Comparison of ENCODE assay signal across 12 cellular contexts in genomic region chr5:14417232-14417730, GRCh38.
DNase-seq lines count a peak whose midpoint lies in the region; ATAC-seq and TF ChIP-seq lines count a peak whose summit lies in the region.
"Had no signal": no experiment of that assay in that cellular context is flagged by ENCODE, and none has a peak within 500 bp of the region (broad histone marks: within the 10 kb centered on the region; RNA-seq: fewer than 3 reads in every experiment).

No MANE protein-coding gene starts in this region.

- H3K4me2 ChIP-seq in PC-9 = no peak overlapping the region

- CTCF ChIA-PET in PC-9 (lab: Charles Lee) = no interaction called here

- H3K36me3 ChIP-seq in mesodermal cell (ENCODE audit: control insufficient read depth, insufficient read depth, low read length) (peaks cover 81% of the 10 kb centered on the region), upper lobe of right lung (peaks cover 92% of the 10 kb centered on the region), PC-9 (ENCODE audit: low read depth) (peaks cover 17% of the 10 kb centered on the region; the same call in 1 of the 2 replicates)

- no peaks in the 10 kb centered on the region for H3K9me2 ChIP-seq in PC-9 (ENCODE audit: insufficient read depth)

- 0 out of 2 replicates have a peak, but pooled peaks cover 2% of the 10 kb centered on the region for H3F3A ChIP-seq in PC-9 (ENCODE audit: insufficient read depth, low read depth)

- POLR2A ChIA-PET in PC-9 (lab: Charles Lee; ENCODE audit: unreplicated experiment) = no interaction called here

- H3K79me2 ChIP-seq in PC-9 (ENCODE audit: low read depth) = no peaks in the 10 kb centered on the region

- no peaks in the 10 kb centered on the region for H3K9me3 Mint-ChIP-seq in chondrocyte (ENCODE audit: low read depth)
- H3K9me3 Mint-ChIP-seq: dendritic cell treated with granulocyte-macrophage colony-stimulating factor and Interleukin-4, amounts not matched to agents 40 ng/mL and 50 ng/mL, for 4 days had no signal

- H3K9me3 ChIP-seq in mesodermal cell (ENCODE audit: control insufficient read depth, low read length) (no peaks in the 10 kb centered on the region), upper lobe of right lung (no peaks in the 10 kb centered on the region), PC-9 (ENCODE audit: insufficient read depth, low read depth) (no peaks in the 10 kb centered on the region)
- H3K9me3 ChIP-seq: lower lobe of right lung had no signal

- H3K4me3 ChIP-seq in mesodermal cell (ENCODE audit: extremely low read depth, insufficient read depth, low read length, poor library complexity, severe bottlenecking) = no peak overlapping the region
- H3K4me3 ChIP-seq in upper lobe of right lung = no peak overlapping the region
- H3K4me3 ChIP-seq in PC-9 = no peak overlapping the region
- H3K4me3 ChIP-seq: lower lobe of right lung had no signal

- peak overlapping the region; percentile 41 for H3K4me3 Mint-ChIP-seq in chondrocyte (ENCODE audit: unreplicated experiment)
- H3K4me3 Mint-ChIP-seq: dendritic cell treated with granulocyte-macrophage colony-stimulating factor and Interleukin-4, amounts not matched to agents 40 ng/mL and 50 ng/mL, for 4 days had no signal

- no peaks in the 10 kb centered on the region for H3K27me3 ChIP-seq in upper lobe of right lung
- H3K27me3 ChIP-seq in PC-9 (ENCODE audit: insufficient read depth, low read depth) = no peaks in the 10 kb centered on the region

- no peaks in the 10 kb centered on the region; the same call in 1 of the 2 replicates for H4K20me1 ChIP-seq in PC-9 (ENCODE audit: insufficient read depth)

- H3K27ac Mint-ChIP-seq in chondrocyte (ENCODE audit: unreplicated experiment) = peak overlapping the region; percentile 89
- H3K27ac Mint-ChIP-seq: dendritic cell treated with granulocyte-macrophage colony-stimulating factor and Interleukin-4, amounts not matched to agents 40 ng/mL and 50 ng/mL, for 4 days had no signal

- DNase-seq in A172 (ENCODE audit: low spot score) (peak; percentile 81), chondrocyte (ENCODE audit: low spot score) (no peak), upper lobe of right lung (no peak), PC-9 (no peak), GF-D8 (lab: John Stamatoyannopoulos, UW) (no peak)
- DNase-seq: lower lobe of right lung, NCI-H2107 had no signal

- BruUV-seq in PC-9 (replicated peaks; lab: Mats Ljungman, UMichigan) = no TSS peak

- peaks cover 22% of the 10 kb centered on the region for H3K36me3 Mint-ChIP-seq in chondrocyte (ENCODE audit: low read depth)

- ATAC-seq in HG02870 (IDR thresholded peaks at IDR 0.05; ENCODE audit: unreplicated experiment) (peak; percentile 28), upper lobe of right lung (no peak), GM19035 (IDR thresholded peaks at IDR 0.05; ENCODE audit: unreplicated experiment) (no peak)

- TF ChIP-seq CTCF in chondrocyte (IDR thresholded peaks at IDR 0.05) = peak; percentile 51
- no peak for TF ChIP-seq CTCF in upper lobe of right lung (IDR thresholded peaks at IDR 0.05)
- TF ChIP-seq CTCF in PC-9 (conservative IDR thresholded peaks at IDR 0.05) = no peak

- H3K4me1 Mint-ChIP-seq in chondrocyte (ENCODE audit: low read depth) = peaks cover 65% of the 10 kb centered on the region

- peaks cover 51% of the 10 kb centered on the region for H3K4me1 ChIP-seq in mesodermal cell (ENCODE audit: control insufficient read depth, insufficient read depth, low read length, poor library complexity, severe bottlenecking)
- H3K4me1 ChIP-seq in upper lobe of right lung = no peaks in the 10 kb centered on the region
- H3K4me1 ChIP-seq in PC-9 (replicated peaks; ENCODE audit: insufficient read depth) = no peaks in the 10 kb centered on the region
- H3K4me1 ChIP-seq: lower lobe of right lung had no signal

- H3K27ac ChIP-seq in mesodermal cell (ENCODE audit: low read depth, low read length, severe bottlenecking) (peak overlapping the region; percentile 79), upper lobe of right lung (no peak overlapping the region), PC-9 (no peak overlapping the region)
- H3K27ac ChIP-seq: lower lobe of right lung, VCaP had no signal

- intact Hi-C loops in upper lobe of right lung (cut with DNase I) = no loop called here
- intact Hi-C loops in PC-9 (cut with micrococcal nuclease; ENCODE audit: unreplicated experiment) = no loop called here

- H3K27me3 Mint-ChIP-seq in chondrocyte (ENCODE audit: low read depth) = no peaks in the 10 kb centered on the region
- H3K27me3 Mint-ChIP-seq: dendritic cell treated with granulocyte-macrophage colony-stimulating factor and Interleukin-4, amounts not matched to agents 40 ng/mL and 50 ng/mL, for 4 days had no signal

- WGBS in mesodermal cell (ENCODE audit: insufficient coverage in 2 of 2), 2 experiments = 7 to 45% methylated on average over 2 of the region's 5 CpGs

- no peak overlapping the region for H2AFZ ChIP-seq in PC-9
